Comparison of ENCODE assay signal across 13 cellular contexts in genomic region chr4:152807294-152807829, GRCh38. TPM values are rescaled to one million over a fixed set of nuclear protein-coding genes. Genes with fewer than 3 reads are reported as not detected.
A peak's percentile ranks its signal among the peaks of the same experiment; 100 is the strongest.
DNase-seq lines count a peak whose midpoint lies in the region; ATAC-seq, FAIRE-seq and TF ChIP-seq lines count a peak whose summit lies in the region.
"Had no signal": no experiment of that assay in that cellular context is flagged by ENCODE, and none has a peak within 500 bp of the region (broad histone marks: within the 10 kb centered on the region; RNA-seq: fewer than 3 reads in every experiment).

No MANE protein-coding gene starts in this region.

- intact Hi-C loops in OCI-LY7 (cut with micrococcal nuclease; ENCODE audit: unreplicated experiment): no loop called here

- H3K4me1 Mint-ChIP-seq in activated naive CD4-positive, alpha-beta T cell treated with anti-CD3 and anti-CD28 coated beads, Interleukin-2, amount 50 U/mL, for 24 hours: peaks cover 17% of the 10 kb centered on the region
- H3K4me1 Mint-ChIP-seq in activated naive CD4-positive, alpha-beta T cell treated with anti-CD3 and anti-CD28 coated beads, Interleukin-2, amount 10 ng/mL, durations not matched to agents 7 days and 5 days: peaks cover 11% of the 10 kb centered on the region
- H3K4me1 Mint-ChIP-seq in stimulated activated naive CD8-positive, alpha-beta T cell treated with anti-CD3 and anti-CD28 coated beads, Interleukin-15, Interleukin-2, amounts not matched to agents 100 ng/mL and 50 ng/mL, for 24 hours (ENCODE audit: low read depth): peaks cover 30% of the 10 kb centered on the region

- no peak overlapping the region for H3K4me3 Mint-ChIP-seq in activated naive CD4-positive, alpha-beta T cell treated with anti-CD3 and anti-CD28 coated beads, Interleukin-2, amount 50 U/mL, for 24 hours
- no peak overlapping the region for H3K4me3 Mint-ChIP-seq in activated naive CD4-positive, alpha-beta T cell treated with anti-CD3 and anti-CD28 coated beads, Interleukin-2, amount 10 ng/mL, durations not matched to agents 7 days and 5 days
- peak overlapping the region; percentile 62 for H3K4me3 Mint-ChIP-seq in stimulated activated naive CD8-positive, alpha-beta T cell treated with anti-CD3 and anti-CD28 coated beads, Interleukin-15, Interleukin-2, amounts not matched to agents 100 ng/mL and 50 ng/mL, for 24 hours

- H3K36me3 ChIP-seq in OCI-LY7 (ENCODE audit: insufficient read depth, low read length): peaks cover 11% of the 10 kb centered on the region; the same call in 1 of the 2 replicates
- no peaks in the 10 kb centered on the region for H3K36me3 ChIP-seq in bronchial epithelial cell (ENCODE audit: control insufficient read depth, insufficient read depth, low read length)
- H3K36me3 ChIP-seq: adrenal gland, left ventricle myocardium inferior had no signal

- POLR2A ChIA-PET in OCI-LY7 (lab: Charles Lee): interaction anchor here (0.7 to 0.9 kb wide), 2 partner anchors 23 to 214 kb away, joined by 3 to 6 read pairs; no protein-coding TSS in a partner anchor

- ATAC-seq in GM21447 (IDR thresholded peaks at IDR 0.05; ENCODE audit: unreplicated experiment): no peak
- ATAC-seq: psoas muscle had no signal

- peak overlapping the region; percentile 14 for H3K27ac Mint-ChIP-seq in activated naive CD4-positive, alpha-beta T cell treated with anti-CD3 and anti-CD28 coated beads, Interleukin-2, amount 50 U/mL, for 24 hours
- H3K27ac Mint-ChIP-seq in activated naive CD4-positive, alpha-beta T cell treated with anti-CD3 and anti-CD28 coated beads, Interleukin-2, amount 10 ng/mL, durations not matched to agents 7 days and 5 days: no peak overlapping the region
- peak overlapping the region; percentile 76 for H3K27ac Mint-ChIP-seq in stimulated activated naive CD8-positive, alpha-beta T cell treated with anti-CD3 and anti-CD28 coated beads, Interleukin-15, Interleukin-2, amounts not matched to agents 100 ng/mL and 50 ng/mL, for 24 hours

- peak overlapping the region; percentile 33; the same call in 1 of the 2 replicates for H3K4me2 ChIP-seq in OCI-LY7 (ENCODE audit: low read length)

- no peak for DNase-seq in activated naive CD4-positive, alpha-beta T cell treated with anti-CD3 and anti-CD28 coated beads, Interleukin-2, amount 10 ng/mL, durations not matched to agents 7 days and 5 days
- DNase-seq in OCI-LY7 (ENCODE audit: low spot score) (no peak), bronchial epithelial cell (ENCODE audit: low read depth) (peak; percentile 48), NCI-H774 (lab: John Stamatoyannopoulos, UW) (no peak), NCI-H1694 (lab: John Stamatoyannopoulos, UW) (no peak)
- DNase-seq: adrenal gland, erythroblast, left ventricle myocardium inferior, NCI-H1048, psoas muscle had no signal

- H3K4me3 ChIP-seq in OCI-LY7 (ENCODE audit: low read depth, low read length, poor library complexity, severe bottlenecking) (peak overlapping the region; percentile 12), bronchial epithelial cell (ENCODE audit: low read depth, low read length) (no peak overlapping the region)
- H3K4me3 ChIP-seq: adrenal gland, left ventricle myocardium inferior, psoas muscle had no signal

- TF ChIP-seq CTCF in OCI-LY7 (conservative IDR thresholded peaks at IDR 0.05; ENCODE audit: low read length) (no peak), bronchial epithelial cell (IDR thresholded peaks at IDR 0.05; ENCODE audit: insufficient read depth, low read length, severe bottlenecking) (no peak)

- H3K4me1 ChIP-seq in OCI-LY7 (ENCODE audit: insufficient read depth, low read length, poor library complexity, severe bottlenecking): peaks cover 9% of the 10 kb centered on the region
- H3K4me1 ChIP-seq: adrenal gland, psoas muscle had no signal

- BruUV-seq in OCI-LY7 (replicated peaks; lab: Mats Ljungman, UMichigan): no TSS peak

- no peaks in the 10 kb centered on the region for H3K9me2 ChIP-seq in OCI-LY7 (ENCODE audit: insufficient read depth, low read length)

- H3K27me3 ChIP-seq in bronchial epithelial cell (ENCODE audit: control insufficient read depth, insufficient read depth, low read length): no peaks in the 10 kb centered on the region
- H3K27me3 ChIP-seq: adrenal gland had no signal

- H3K9me3 Mint-ChIP-seq in activated naive CD4-positive, alpha-beta T cell treated with anti-CD3 and anti-CD28 coated beads, Interleukin-2, amount 50 U/mL, for 24 hours: peaks cover 16% of the 10 kb centered on the region
- peaks cover 5% of the 10 kb centered on the region for H3K9me3 Mint-ChIP-seq in activated naive CD4-positive, alpha-beta T cell treated with anti-CD3 and anti-CD28 coated beads, Interleukin-2, amount 10 ng/mL, durations not matched to agents 7 days and 5 days
- H3K9me3 Mint-ChIP-seq in stimulated activated naive CD8-positive, alpha-beta T cell treated with anti-CD3 and anti-CD28 coated beads, Interleukin-15, Interleukin-2, amounts not matched to agents 100 ng/mL and 50 ng/mL, for 24 hours: peaks cover 4% of the 10 kb centered on the region

- no peak overlapping the region for H2AFZ ChIP-seq in OCI-LY7 (ENCODE audit: low read length)

- peaks cover 5% of the 10 kb centered on the region; the same call in 1 of the 2 replicates for H3K9me3 ChIP-seq in OCI-LY7 (ENCODE audit: low read length)
- H3K9me3 ChIP-seq: adrenal gland, left ventricle myocardium inferior, psoas muscle had no signal

- FAIRE-seq in bronchial epithelial cell (lab: Jason Lieb, UNC): no peak

- CTCF ChIA-PET in activated naive CD4-positive, alpha-beta T cell treated with anti-CD3 and anti-CD28 coated beads, Interleukin-2, amount 10 ng/mL, durations not matched to agents 7 days and 5 days (lab: Charles Lee): interaction anchor here (1.1 kb wide), 1 partner anchor 10 kb away, joined by 4 read pairs; no protein-coding TSS in a partner anchor
- CTCF ChIA-PET in OCI-LY7 (lab: Charles Lee; ENCODE audit: unreplicated experiment): interaction anchor here (0.6 kb wide), 1 partner anchor 429 kb away, joined by 3 read pairs; no protein-coding TSS in a partner anchor

- peaks cover 23% of the 10 kb centered on the region for H3K36me3 Mint-ChIP-seq in activated naive CD4-positive, alpha-beta T cell treated with anti-CD3 and anti-CD28 coated beads, Interleukin-2, amount 50 U/mL, for 24 hours
- peaks cover 16% of the 10 kb centered on the region for H3K36me3 Mint-ChIP-seq in activated naive CD4-positive, alpha-beta T cell treated with anti-CD3 and anti-CD28 coated beads, Interleukin-2, amount 10 ng/mL, durations not matched to agents 7 days and 5 days
- peaks cover 36% of the 10 kb centered on the region for H3K36me3 Mint-ChIP-seq in stimulated activated naive CD8-positive, alpha-beta T cell treated with anti-CD3 and anti-CD28 coated beads, Interleukin-15, Interleukin-2, amounts not matched to agents 100 ng/mL and 50 ng/mL, for 24 hours (ENCODE audit: low read depth)

- peaks cover 11% of the 10 kb centered on the region; the same call in 1 of the 2 replicates for H3K79me2 ChIP-seq in OCI-LY7 (ENCODE audit: insufficient read depth, low read depth, low read length)

- H3K27me3 Mint-ChIP-seq in activated naive CD4-positive, alpha-beta T cell treated with anti-CD3 and anti-CD28 coated beads, Interleukin-2, amount 50 U/mL, for 24 hours: no peaks in the 10 kb centered on the region
- H3K27me3 Mint-ChIP-seq in activated naive CD4-positive, alpha-beta T cell treated with anti-CD3 and anti-CD28 coated beads, Interleukin-2, amount 10 ng/mL, durations not matched to agents 7 days and 5 days: no peaks in the 10 kb centered on the region
- no peaks in the 10 kb centered on the region for H3K27me3 Mint-ChIP-seq in stimulated activated naive CD8-positive, alpha-beta T cell treated with anti-CD3 and anti-CD28 coated beads, Interleukin-15, Interleukin-2, amounts not matched to agents 100 ng/mL and 50 ng/mL, for 24 hours

- H3K27ac ChIP-seq in OCI-LY7 (ENCODE audit: low read depth, low read length, poor library complexity, severe bottlenecking): no peak overlapping the region
- H3K27ac ChIP-seq: adrenal gland, left ventricle myocardium inferior, psoas muscle had no signal

- peaks cover 4% of the 10 kb centered on the region; the same call in 1 of the 2 replicates for H4K20me1 ChIP-seq in OCI-LY7 (ENCODE audit: insufficient read depth, low read length)

RNA-seq across cellular contexts. Expression of gene ARFIP1, which starts 27.6 kb away (rescaled TPM):
- total RNA-seq in OCI-LY7 (2014; rRNA removed; shearing (Covaris generic)): 24.8 and 29.3 TPM in 2 replicates
- 19.0 and 27.0 TPM in 2 replicates for total RNA-seq in OCI-LY7 (2022)
- total RNA-seq in bronchial epithelial cell: 35.8 and 41.7 TPM in 2 replicates

RNA-seq across cellular contexts. Expression of gene TIGD4, which starts 27.8 kb away (rescaled TPM):
- 1.1 and 1.5 TPM in 2 replicates for total RNA-seq in OCI-LY7 (2014; rRNA removed; shearing (Covaris generic))
- 1.0 and 1.2 TPM in 2 replicates for total RNA-seq in OCI-LY7 (2022)
- under 0.01 and 0.38 TPM in 2 replicates for total RNA-seq in bronchial epithelial cell
